ENCODE assay signal across 8 cellular contexts in genomic region chr1:33470495-33471012, GRCh38. TPM values are rescaled to one million over a fixed set of nuclear protein-coding genes. Genes with fewer than 3 reads are reported as not detected.
DNase-seq lines count a peak whose midpoint lies in the region; ATAC-seq and TF ChIP-seq lines count a peak whose summit lies in the region.

No MANE protein-coding gene starts in this region.

- peaks cover 20% of the 10 kb centered on the region for H3K4me1 Mint-ChIP-seq in Calu3 (ENCODE audit: low read depth, unreplicated experiment)

- no peaks in the 10 kb centered on the region for H3K9me3 Mint-ChIP-seq in Calu3 (ENCODE audit: low read depth, unreplicated experiment)

- DNase-seq in Calu3 (peak; percentile 69), NCI-H2227 (lab: John Stamatoyannopoulos, UW; ENCODE audit: unreplicated experiment) (peak; percentile 87), cerebellum (ENCODE audit: low spot score) (peak; percentile 90), left kidney (ENCODE audit: low read depth, low spot score) (peak; percentile 93)
- DNase-seq in activated CD4-positive, CD25-positive, alpha-beta regulatory T cell (lab: John Stamatoyannopoulos, UW): peak in 3 of 4 experiments; percentile 5 to 21 (median 13)
- peak; percentile 24 for DNase-seq in stimulated activated CD4-positive, alpha-beta T cell treated with anti-CD3 and anti-CD28 coated beads, Interleukin-2, amount 100 ng/mL, for 4 hours (ENCODE audit: low read depth)

- no peak overlapping the region for H3K4me3 Mint-ChIP-seq in Calu3 (ENCODE audit: low read depth, unreplicated experiment)

- ATAC-seq in HG02588 (IDR thresholded peaks at IDR 0.05; ENCODE audit: unreplicated experiment) (peak; percentile 38), HG03571 (IDR thresholded peaks at IDR 0.05; ENCODE audit: unreplicated experiment) (no peak)

- peak; percentile 63 for TF ChIP-seq CTCF in Calu3 (IDR thresholded peaks at IDR 0.05; ENCODE audit: unreplicated experiment)

- peaks cover 28% of the 10 kb centered on the region for H3K27me3 Mint-ChIP-seq in Calu3 (ENCODE audit: unreplicated experiment)

- peaks cover 14% of the 10 kb centered on the region for H3K36me3 Mint-ChIP-seq in Calu3 (ENCODE audit: insufficient read depth, unreplicated experiment)

- no peak overlapping the region for H3K27ac Mint-ChIP-seq in Calu3 (ENCODE audit: unreplicated experiment)

- CTCF ChIA-PET in Calu3 (lab: Charles Lee): interaction anchor here (0.5 to 1.9 kb wide), 3 partner anchors 11 to 1405 kb away, joined by 3 to 6 read pairs (median 3); no protein-coding TSS in a partner anchor

- no TSS peak for BruUV-seq in Calu3 (replicated peaks; lab: Mats Ljungman, UMichigan)

- intact Hi-C loops in Calu3 (cut with micrococcal nuclease; ENCODE audit: unreplicated experiment): loop anchor here (1.0 to 5.0 kb wide), 5 partner anchors 103 to 373 kb away; no protein-coding TSS in a partner anchor

RNA-seq across cellular contexts. Expression of gene ZSCAN20, which starts 1.9 kb away (rescaled TPM):
- total RNA-seq in Calu3 (2022) (6.6 and 8.2 TPM in 2 replicates), cerebellum (11.1 TPM)

RNA-seq across cellular contexts. Expression of gene PHC2, which starts 39.7 kb away (rescaled TPM):
- total RNA-seq in Calu3 (2022): 54.2 and 59.5 TPM in 2 replicates
- total RNA-seq in cerebellum: 47.2 TPM

Comparison
In these comparisons a context has a peak if more than half of its experiments do, and no peak if none do; other contexts are left out.
1. DNase-seq: peak in every context shown above with its lines; median percentile 93 in left kidney; 90 in cerebellum; 87 in NCI-H2227; 69 in Calu3; 24 in stimulated activated CD4-positive, alpha-beta T cell treated with anti-CD3 and anti-CD28 coated beads, Interleukin-2, amount 100 ng/mL, for 4 hours; 13 in activated CD4-positive, CD25-positive, alpha-beta regulatory T cell.